Comparison of ENCODE assay signal across 13 cellular contexts in the genomic region with DNA sequence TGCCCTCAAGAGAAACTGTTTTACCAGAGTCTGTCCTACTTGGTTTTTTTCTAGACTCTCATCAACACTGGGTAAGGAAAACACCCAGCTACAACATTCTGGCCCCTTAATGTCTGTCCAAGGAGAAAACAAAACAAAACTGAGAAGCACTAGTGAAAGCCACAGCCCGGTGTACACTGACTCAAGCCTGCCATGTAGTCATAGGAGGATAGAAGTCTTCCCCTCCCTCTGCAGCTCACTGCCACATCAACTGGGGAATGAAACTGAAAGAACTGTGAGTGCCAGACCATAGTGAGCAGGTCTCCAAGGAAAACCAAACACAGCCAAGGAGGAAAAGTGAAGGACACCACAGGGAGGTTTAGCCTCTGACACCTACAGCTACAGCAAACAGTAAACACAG. TPM values are rescaled to one million over a fixed set of nuclear protein-coding genes. Genes with fewer than 3 reads are reported as not detected.
DNase-seq lines count a peak whose midpoint lies in the region; ATAC-seq and TF ChIP-seq lines count a peak whose summit lies in the region.
"Not testable (repeated sequence)": the region's sequence is repeated elsewhere in the genome, so short reads cannot be mapped to it uniquely, and the experiment has no call there.
"Had no signal": no experiment of that assay in that cellular context is flagged by ENCODE, and none has a peak within 500 bp of the region (broad histone marks: within the 10 kb centered on the region; RNA-seq: fewer than 3 reads in every experiment).

No MANE protein-coding gene starts in this region.

- not testable (repeated sequence) for TF ChIP-seq CTCF in natural killer cell (IDR thresholded peaks at IDR 0.05)

- H3K4me3 Mint-ChIP-seq in activated T-cell treated with anti-CD3 and anti-CD28 coated beads, Interleukin-2, amount 50 U/mL, for 72 hours; natural killer cell: not testable (repeated sequence)

- not testable (repeated sequence) for H3K36me3 Mint-ChIP-seq in activated T-cell treated with anti-CD3 and anti-CD28 coated beads, Interleukin-2, amount 50 U/mL, for 72 hours (ENCODE audit: insufficient read depth in 2 of 2); natural killer cell

- ATAC-seq in GM18499 (IDR thresholded peaks at IDR 0.05; ENCODE audit: insufficient read depth, unreplicated experiment) (peak; percentile 99), GM19035 (IDR thresholded peaks at IDR 0.05; ENCODE audit: unreplicated experiment) (peak; percentile 100), GM21423 (IDR thresholded peaks at IDR 0.05; ENCODE audit: unreplicated experiment) (peak; percentile 97), HG02678 (IDR thresholded peaks at IDR 0.05; ENCODE audit: unreplicated experiment) (peak; percentile 100), HG03066 (IDR thresholded peaks at IDR 0.05; ENCODE audit: low read depth, unreplicated experiment) (peak; percentile 99), HG03469 (IDR thresholded peaks at IDR 0.05; ENCODE audit: unreplicated experiment) (peak; percentile 98), natural killer cell (peak; percentile 81 to 97 (median 84))
- peak; percentile 99 to 100 for ATAC-seq in activated T-cell treated with anti-CD3 and anti-CD28 coated beads, Interleukin-2, amount 50 U/mL, for 72 hours (replicated peaks in 1 of 2)

- H3K27ac Mint-ChIP-seq in activated T-cell treated with anti-CD3 and anti-CD28 coated beads, Interleukin-2, amount 50 U/mL, for 72 hours; natural killer cell: not testable (repeated sequence)

- intact Hi-C loops in natural killer cell (cut with micrococcal nuclease), result not testable (repeated sequence)

- H3K27me3 Mint-ChIP-seq in activated T-cell treated with anti-CD3 and anti-CD28 coated beads, Interleukin-2, amount 50 U/mL, for 72 hours (ENCODE audit: low read depth), result peaks cover 19% of the 10 kb centered on the region
- not testable (repeated sequence) for H3K27me3 Mint-ChIP-seq in natural killer cell (ENCODE audit: low read depth in 2 of 2)

- DNase-seq in activated T-cell treated with anti-CD3 and anti-CD28 coated beads, Interleukin-2, amount 50 U/mL, for 72 hours; natural killer cell: not testable (repeated sequence)

- peaks cover 23% of the 10 kb centered on the region for H3K4me1 Mint-ChIP-seq in activated T-cell treated with anti-CD3 and anti-CD28 coated beads, Interleukin-2, amount 50 U/mL, for 72 hours (ENCODE audit: low read depth)
- peaks cover 10% of the 10 kb centered on the region in 2 donors for H3K4me1 Mint-ChIP-seq in natural killer cell

- not testable (repeated sequence) for H3K9me3 Mint-ChIP-seq in activated T-cell treated with anti-CD3 and anti-CD28 coated beads, Interleukin-2, amount 50 U/mL, for 72 hours; natural killer cell

RNA-seq across cellular contexts. Expression of a gene that starts 13.8 kb away (rescaled TPM):
- not detected for total RNA-seq in activated T-cell treated with anti-CD3 and anti-CD28 coated beads, Interleukin-2, amount 50 U/mL, for 72 hours
- not detected for total RNA-seq in natural killer cell
- total RNA-seq: body of pancreas, frontal cortex, left cardiac atrium, renal cortical epithelial cell, upper lobe of left lung had no signal

RNA-seq across cellular contexts. Expression of a gene that starts 21.7 kb away (rescaled TPM):
- total RNA-seq in activated T-cell treated with anti-CD3 and anti-CD28 coated beads, Interleukin-2, amount 50 U/mL, for 72 hours, result under 1 TPM; 0.67 to 1.00 TPM
- under 1 TPM in 2 of 3 donors, not detected in 1; 0.21 to 0.32 TPM for total RNA-seq in natural killer cell
